Comparison of ENCODE assay signal across 10 cellular contexts in the genomic region with DNA sequence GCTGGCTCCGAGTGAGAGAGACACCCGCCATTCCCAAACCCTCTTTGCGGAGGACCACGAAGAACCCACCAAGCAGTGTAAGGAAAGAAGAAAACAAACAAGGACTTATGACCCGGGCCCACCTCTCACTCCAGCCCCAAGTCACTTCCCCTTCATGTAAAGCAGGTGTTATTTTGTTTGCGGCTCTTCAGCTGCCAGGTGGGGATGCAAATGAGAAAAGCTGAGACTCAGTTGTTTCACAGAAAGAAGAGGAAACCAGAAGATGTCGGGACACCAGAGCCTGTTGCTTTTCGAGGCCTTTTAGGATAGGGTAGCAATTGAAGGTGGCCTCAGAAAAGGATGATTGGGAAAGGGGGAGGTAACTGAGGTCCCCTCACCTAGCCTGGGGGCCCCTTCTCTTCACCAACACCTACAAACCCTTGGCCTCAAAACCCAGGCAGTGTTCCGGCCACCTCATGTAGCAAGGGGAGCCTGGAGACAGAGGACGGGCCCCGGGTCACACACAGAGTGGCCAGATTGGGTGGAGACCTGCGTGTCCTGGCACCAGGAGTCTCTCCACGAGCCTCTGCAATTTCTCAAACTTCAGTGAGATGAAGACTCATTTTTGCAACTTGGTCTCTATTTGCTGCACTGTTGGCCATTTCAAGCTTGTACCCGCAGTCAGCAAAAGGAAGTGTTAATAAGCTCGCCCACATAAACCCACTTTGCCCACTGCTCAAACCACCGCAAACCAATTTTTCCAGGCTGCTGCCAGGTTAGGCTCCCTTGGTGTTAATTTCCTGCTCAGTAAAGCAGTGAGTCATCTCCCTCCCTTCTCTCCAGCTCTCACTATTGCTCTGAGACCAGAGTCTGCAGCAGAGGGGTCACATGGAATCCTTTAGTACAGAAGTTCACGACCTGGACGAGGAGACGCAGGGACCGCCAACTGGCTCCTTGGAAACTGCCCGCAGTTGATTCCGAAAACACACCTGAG. TPM values are rescaled to one million over a fixed set of nuclear protein-coding genes. Genes with fewer than 3 reads are reported as not detected.
DNase-seq lines count a peak whose midpoint lies in the region; ATAC-seq and TF ChIP-seq lines count a peak whose summit lies in the region.
"Had no signal": no experiment of that assay in that cellular context is flagged by ENCODE, and none has a peak within 500 bp of the region (broad histone marks: within the 10 kb centered on the region; RNA-seq: fewer than 3 reads in every experiment).

No MANE protein-coding gene starts in this region.

- H3K4me2 ChIP-seq in GM23338 (no peak overlapping the region; the same call in 1 of the 2 replicates), OCI-LY3 (ENCODE audit: low read length) (peak overlapping the region; percentile 96)

- peak overlapping the region; percentile 18; the same call in 1 of the 2 replicates for H2AFZ ChIP-seq in GM23338
- H2AFZ ChIP-seq in OCI-LY3 (ENCODE audit: low read depth, low read length) = peak overlapping the region; percentile 43; the same call in 1 of the 2 replicates

- no peaks in the 10 kb centered on the region for H3K36me3 Mint-ChIP-seq in activated CD8-positive, alpha-beta T cell treated with anti-CD3 and anti-CD28 coated beads for 36 hours (ENCODE audit: low read depth)
- H3K36me3 Mint-ChIP-seq in activated CD8-positive, alpha-beta T cell treated with anti-CD3 and anti-CD28 coated beads, Interleukin-2, amount 10 ng/mL, durations not matched to agents 7 days and 5 days (ENCODE audit: low read depth) = no peaks in the 10 kb centered on the region
- H3K36me3 Mint-ChIP-seq in GM23338 (ENCODE audit: low read depth) = peaks cover 4% of the 10 kb centered on the region; the same call in 1 of the 3 replicates

- intact Hi-C loops in activated CD8-positive, alpha-beta T cell treated with anti-CD3 and anti-CD28 coated beads for 36 hours (cut with micrococcal nuclease) = loop anchor here (2.0 to 5.0 kb wide), 2 partner anchors 40 to 91 kb away; no protein-coding TSS in a partner anchor

- peaks cover 54% of the 10 kb centered on the region for H3K27me3 Mint-ChIP-seq in activated CD8-positive, alpha-beta T cell treated with anti-CD3 and anti-CD28 coated beads for 36 hours
- peaks cover 59% of the 10 kb centered on the region for H3K27me3 Mint-ChIP-seq in activated CD8-positive, alpha-beta T cell treated with anti-CD3 and anti-CD28 coated beads, Interleukin-2, amount 10 ng/mL, durations not matched to agents 7 days and 5 days (ENCODE audit: low read depth)
- H3K27me3 Mint-ChIP-seq in GM23338 (ENCODE audit: insufficient read depth, low read depth, poor library complexity) = peaks cover 43% of the 10 kb centered on the region

- CTCF ChIA-PET in activated CD8-positive, alpha-beta T cell treated with anti-CD3 and anti-CD28 coated beads for 36 hours (lab: Charles Lee) = interaction anchor here (0.6 to 3.0 kb wide), 61 partner anchors 8 to 541 kb away, joined by 3 to 48 read pairs (median 5); a partner anchor contains a TSS
- CTCF ChIA-PET in activated CD8-positive, alpha-beta T cell treated with anti-CD3 and anti-CD28 coated beads, Interleukin-2, amount 10 ng/mL, durations not matched to agents 7 days and 5 days (lab: Charles Lee) = interaction anchor here (0.7 to 2.3 kb wide), 44 partner anchors 9 to 512 kb away, joined by 3 to 35 read pairs (median 4); no protein-coding TSS in a partner anchor

- peak; percentile 62 for DNase-seq in activated CD8-positive, alpha-beta T cell treated with anti-CD3 and anti-CD28 coated beads for 36 hours
- no peak for DNase-seq in activated CD8-positive, alpha-beta T cell treated with anti-CD3 and anti-CD28 coated beads, Interleukin-2, amount 10 ng/mL, durations not matched to agents 7 days and 5 days
- no peak for DNase-seq in GM23338 (ENCODE audit: low spot score)
- DNase-seq in stimulated activated CD4-positive, alpha-beta T cell treated with anti-CD3 and anti-CD28 coated beads, Interleukin-4, amount 100 ng/mL, for 24 hours = peak; percentile 14
- DNase-seq in EL = no peak
- no peak for DNase-seq in NCI-H2196 (lab: John Stamatoyannopoulos, UW; ENCODE audit: unreplicated experiment)
- DNase-seq: NCI-H510A had no signal

- no peaks in the 10 kb centered on the region for H3K9me2 ChIP-seq in GM23338 (ENCODE audit: insufficient read depth)

- H3K4me3 ChIP-seq in GM23338 = no peak overlapping the region
- H3K4me3 ChIP-seq in OCI-LY3 (ENCODE audit: low read length) = peak overlapping the region; percentile 72

- H3K27ac ChIP-seq in GM23338 (ENCODE audit: low read depth) = no peak overlapping the region
- peak overlapping the region; percentile 78 for H3K27ac ChIP-seq in OCI-LY3 (ENCODE audit: low read length)

- POLR2A ChIA-PET in activated CD8-positive, alpha-beta T cell treated with anti-CD3 and anti-CD28 coated beads for 36 hours (lab: Charles Lee) = interaction anchor here (0.7 to 1.1 kb wide), 4 partner anchors 20 to 185 kb away, joined by 3 to 4 read pairs (median 4); no protein-coding TSS in a partner anchor
- POLR2A ChIA-PET in activated CD8-positive, alpha-beta T cell treated with anti-CD3 and anti-CD28 coated beads, Interleukin-2, amount 10 ng/mL, durations not matched to agents 7 days and 5 days (lab: Charles Lee) = no interaction called here

- H3K4me1 Mint-ChIP-seq in activated CD8-positive, alpha-beta T cell treated with anti-CD3 and anti-CD28 coated beads for 36 hours (ENCODE audit: low read depth) = peaks cover 14% of the 10 kb centered on the region
- peaks cover 8% of the 10 kb centered on the region for H3K4me1 Mint-ChIP-seq in activated CD8-positive, alpha-beta T cell treated with anti-CD3 and anti-CD28 coated beads, Interleukin-2, amount 10 ng/mL, durations not matched to agents 7 days and 5 days (ENCODE audit: low read depth)
- H3K4me1 Mint-ChIP-seq in GM23338 = peaks cover 39% of the 10 kb centered on the region

- H3K27me3 ChIP-seq in GM23338 (ENCODE audit: insufficient read depth) (no peaks in the 10 kb centered on the region), OCI-LY3 (ENCODE audit: low read depth, low read length) (no peaks in the 10 kb centered on the region)

- no peak for TF ChIP-seq CTCF in activated CD8-positive, alpha-beta T cell treated with anti-CD3 and anti-CD28 coated beads for 36 hours (IDR thresholded peaks at IDR 0.05)
- TF ChIP-seq CTCF in GM23338 (conservative IDR thresholded peaks at IDR 0.05; ENCODE audit: low read depth in 2 of 2) = no peak
- TF ChIP-seq CTCF in OCI-LY3 (IDR thresholded peaks at IDR 0.05; ENCODE audit: low read depth, low read length) = no peak

- peak; percentile 75 for ATAC-seq in activated CD8-positive, alpha-beta T cell treated with anti-CD3 and anti-CD28 coated beads for 36 hours
- ATAC-seq in activated CD8-positive, alpha-beta T cell treated with anti-CD3 and anti-CD28 coated beads, Interleukin-2, amount 10 ng/mL, durations not matched to agents 7 days and 5 days = no peak
- ATAC-seq in GM23338 = no peak
- ATAC-seq in HG03469 (IDR thresholded peaks at IDR 0.05; ENCODE audit: unreplicated experiment) = no peak

- peak overlapping the region; percentile 71 for H3K9ac ChIP-seq in OCI-LY3 (ENCODE audit: low read length)

- H3K36me3 ChIP-seq in GM23338 (ENCODE audit: insufficient read depth) (no peaks in the 10 kb centered on the region), OCI-LY3 (replicated peaks; ENCODE audit: low read depth, low read length) (no peaks in the 10 kb centered on the region)

- H3K79me2 ChIP-seq in GM23338 (replicated peaks; ENCODE audit: insufficient read depth) (no peaks in the 10 kb centered on the region), OCI-LY3 (ENCODE audit: low read length) (no peaks in the 10 kb centered on the region)

- H3K27ac Mint-ChIP-seq in activated CD8-positive, alpha-beta T cell treated with anti-CD3 and anti-CD28 coated beads for 36 hours = no peak overlapping the region
- H3K27ac Mint-ChIP-seq in activated CD8-positive, alpha-beta T cell treated with anti-CD3 and anti-CD28 coated beads, Interleukin-2, amount 10 ng/mL, durations not matched to agents 7 days and 5 days = no peak overlapping the region
- no peak overlapping the region for H3K27ac Mint-ChIP-seq in GM23338

- H3K4me1 ChIP-seq in GM23338 (ENCODE audit: insufficient read depth) (peaks cover 11% of the 10 kb centered on the region; the same call in 1 of the 2 replicates), OCI-LY3 (ENCODE audit: low read length) (peaks cover 53% of the 10 kb centered on the region)

- no peaks in the 10 kb centered on the region for H3F3A ChIP-seq in GM23338 (replicated peaks; ENCODE audit: low read depth)

- H4K20me1 ChIP-seq in GM23338 (replicated peaks; ENCODE audit: insufficient read depth) = no peaks in the 10 kb centered on the region
- H4K20me1 ChIP-seq in OCI-LY3 (ENCODE audit: insufficient read depth, low read length) = no peaks in the 10 kb centered on the region

- no peaks in the 10 kb centered on the region for H3K9me3 Mint-ChIP-seq in activated CD8-positive, alpha-beta T cell treated with anti-CD3 and anti-CD28 coated beads for 36 hours
- no peaks in the 10 kb centered on the region for H3K9me3 Mint-ChIP-seq in activated CD8-positive, alpha-beta T cell treated with anti-CD3 and anti-CD28 coated beads, Interleukin-2, amount 10 ng/mL, durations not matched to agents 7 days and 5 days (ENCODE audit: insufficient read depth)
- H3K9me3 Mint-ChIP-seq in GM23338 = peaks cover 14% of the 10 kb centered on the region

- peaks cover 5% of the 10 kb centered on the region; the same call in 1 of the 2 replicates for H3K9me3 ChIP-seq in OCI-LY3 (ENCODE audit: insufficient read depth, low read length)

- no peak overlapping the region for H3K4me3 Mint-ChIP-seq in activated CD8-positive, alpha-beta T cell treated with anti-CD3 and anti-CD28 coated beads for 36 hours
- H3K4me3 Mint-ChIP-seq in activated CD8-positive, alpha-beta T cell treated with anti-CD3 and anti-CD28 coated beads, Interleukin-2, amount 10 ng/mL, durations not matched to agents 7 days and 5 days = no peak overlapping the region
- no peak overlapping the region for H3K4me3 Mint-ChIP-seq in GM23338

TF ChIP-seq in GM23338, 12 proteins besides CTCF, POLR2A, EP300 and RAD21 (continues in another document):
- TF ChIP-seq EZH2phosphoT487 (IDR thresholded peaks at IDR 0.05; ENCODE audit: unreplicated experiment) (no peak), JUNB (IDR thresholded peaks at IDR 0.05; ENCODE audit: unreplicated experiment) (no peak), EZH2 (IDR thresholded peaks at IDR 0.05; ENCODE audit: low read depth, unreplicated experiment) (no peak)

RNA-seq across cellular contexts. Expression of a gene that starts 45.5 kb away (rescaled TPM):
- total RNA-seq in activated CD8-positive, alpha-beta T cell treated with anti-CD3 and anti-CD28 coated beads for 36 hours = not detected
- not detected for total RNA-seq in activated CD8-positive, alpha-beta T cell treated with anti-CD3 and anti-CD28 coated beads, Interleukin-2, amount 10 ng/mL, durations not matched to agents 7 days and 5 days
- 0.47 TPM in 1 of 2 replicates, not detected in the other for total RNA-seq in GM23338 (2014; rRNA removed; shearing (Covaris generic))
- not detected in 2 replicates for polyA plus RNA-seq in GM23338 (2016; fragmentation: Nextera tagmentation; extraction: Ambion mirVana)
- polyA plus RNA-seq: BJ had no signal

Comparison
In these comparisons a context has a peak if more than half of its experiments do, and no peak if none do; other contexts are left out.
1. DNase-seq: peak in activated CD8-positive, alpha-beta T cell treated with anti-CD3 and anti-CD28 coated beads for 36 hours (single experiment) and stimulated activated CD4-positive, alpha-beta T cell treated with anti-CD3 and anti-CD28 coated beads, Interleukin-4, amount 100 ng/mL, for 24 hours (single experiment); none in activated CD8-positive, alpha-beta T cell treated with anti-CD3 and anti-CD28 coated beads, Interleukin-2, amount 10 ng/mL, durations not matched to agents 7 days and 5 days (single experiment), GM23338 (single experiment), EL (single experiment) and NCI-H2196 (single experiment).